In genomic region chr7:2934211-2934731, GRCh38 we compare ENCODE assay signal across 9 cellular contexts.
DNase-seq lines count a peak whose midpoint lies in the region; ATAC-seq, FAIRE-seq and TF ChIP-seq lines count a peak whose summit lies in the region.
"Had no signal": no experiment of that assay in that cellular context is flagged by ENCODE, and none has a peak within 500 bp of the region (broad histone marks: within the 10 kb centered on the region; RNA-seq: fewer than 3 reads in every experiment).

No MANE protein-coding gene starts in this region.

- H3K27me3 Mint-ChIP-seq in natural killer cell treated with Interleukin-12 subunit alpha and Interleukin-12 subunit beta and Interleukin-15 and Interleukin-18, amount 100 ng/mL, for 72 hours, result no peaks in the 10 kb centered on the region

- no peak overlapping the region for H3K4me3 ChIP-seq in brain microvascular endothelial cell (ENCODE audit: low read depth, low read length)
- H3K4me3 ChIP-seq: heart left ventricle had no signal

- ATAC-seq in natural killer cell treated with Interleukin-12 subunit alpha and Interleukin-12 subunit beta and Interleukin-15 and Interleukin-18, amount 100 ng/mL, for 72 hours, result peak in 1 of 2 donors; percentile 48
- ATAC-seq in GM18498 (IDR thresholded peaks at IDR 0.05; ENCODE audit: unreplicated experiment), result no peak
- ATAC-seq: heart left ventricle had no signal

- peaks cover 6 to 12% of the 10 kb centered on the region in 2 donors for H3K4me1 Mint-ChIP-seq in natural killer cell treated with Interleukin-12 subunit alpha and Interleukin-12 subunit beta and Interleukin-15 and Interleukin-18, amount 100 ng/mL, for 72 hours (ENCODE audit: low read depth in 2 of 2)

- no peaks in the 10 kb centered on the region for H3K36me3 ChIP-seq in brain microvascular endothelial cell (replicated peaks)
- H3K36me3 ChIP-seq: heart left ventricle had no signal

- FAIRE-seq in HTR-8/SVneo (lab: Jason Lieb, UNC), result no peak

- H3K27me3 ChIP-seq in brain microvascular endothelial cell (replicated peaks), result peaks cover 5% of the 10 kb centered on the region

- DNase-seq in AG20443 (ENCODE audit: low spot score) (peak; percentile 65), HTR-8/SVneo (ENCODE audit: insufficient read length, low spot score) (peak; percentile 77), brain microvascular endothelial cell (peak; percentile 67), COLO668 (lab: John Stamatoyannopoulos, UW; ENCODE audit: unreplicated experiment) (no peak), superior temporal gyrus (ENCODE audit: extremely low spot score) (no peak), NCI-H345 treated with DMSO at 0.1 percent for 48 hours (lab: John Stamatoyannopoulos, UW; ENCODE audit: unreplicated experiment) (no peak)
- DNase-seq in natural killer cell treated with Interleukin-12 subunit alpha and Interleukin-12 subunit beta and Interleukin-15 and Interleukin-18, amount 100 ng/mL, for 72 hours (ENCODE audit: low spot score), result no peak

- peak; percentile 50 for TF ChIP-seq CTCF in brain microvascular endothelial cell (IDR thresholded peaks at IDR 0.05; ENCODE audit: low read depth, low read length, missing control alignments)

- peak overlapping the region; percentile 81 to 82 for H3K27ac Mint-ChIP-seq in natural killer cell treated with Interleukin-12 subunit alpha and Interleukin-12 subunit beta and Interleukin-15 and Interleukin-18, amount 100 ng/mL, for 72 hours

- in situ Hi-C loops in brain microvascular endothelial cell (cut with HindIII; ENCODE audit: low pct_ligation_motif_present, low sequenced_read_pairs), result no loop called here

- H3K27ac ChIP-seq in brain microvascular endothelial cell, result no peak overlapping the region
- H3K27ac ChIP-seq: heart left ventricle had no signal

- peaks cover 9% of the 10 kb centered on the region for H3K36me3 Mint-ChIP-seq in natural killer cell treated with Interleukin-12 subunit alpha and Interleukin-12 subunit beta and Interleukin-15 and Interleukin-18, amount 100 ng/mL, for 72 hours

- H3K4me3 Mint-ChIP-seq in natural killer cell treated with Interleukin-12 subunit alpha and Interleukin-12 subunit beta and Interleukin-15 and Interleukin-18, amount 100 ng/mL, for 72 hours, result peak overlapping the region; percentile 9

- no peaks in the 10 kb centered on the region for H3K9me3 Mint-ChIP-seq in natural killer cell treated with Interleukin-12 subunit alpha and Interleukin-12 subunit beta and Interleukin-15 and Interleukin-18, amount 100 ng/mL, for 72 hours

Comparison
In these comparisons a context has a peak if more than half of its experiments do, and no peak if none do; other contexts are left out.
1. DNase-seq: peak in AG20443 (single experiment), HTR-8/SVneo (single experiment) and brain microvascular endothelial cell (single experiment); none in natural killer cell treated with Interleukin-12 subunit alpha and Interleukin-12 subunit beta and Interleukin-15 and Interleukin-18, amount 100 ng/mL, for 72 hours (single experiment), COLO668 (single experiment), superior temporal gyrus (single experiment) and NCI-H345 treated with DMSO at 0.1 percent for 48 hours (single experiment).